In the genomic region with DNA sequence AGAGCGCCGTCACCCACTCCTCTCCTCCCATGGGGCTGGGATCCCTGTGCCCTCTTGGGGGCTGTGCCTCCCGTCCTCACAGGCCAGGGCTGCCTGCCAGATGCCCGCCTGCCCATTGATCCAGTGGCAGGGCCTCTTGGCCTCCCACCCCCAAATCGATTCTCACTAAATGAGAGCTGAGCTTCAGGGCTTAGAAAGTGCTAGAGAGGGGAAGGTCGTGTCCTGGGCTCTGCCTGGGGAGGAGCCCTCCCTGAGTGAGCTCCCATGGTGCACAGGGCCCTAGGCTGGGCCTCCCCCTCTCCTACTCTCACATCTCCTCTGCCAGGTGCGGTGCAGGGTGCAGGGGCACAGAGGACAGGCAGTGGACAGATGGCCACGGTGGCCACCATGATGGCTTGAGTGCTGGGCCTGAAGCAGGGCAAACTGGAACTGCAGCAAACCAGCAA, we compare ENCODE assay signal across 14 cellular contexts. TPM values are rescaled to one million over a fixed set of nuclear protein-coding genes. Genes with fewer than 3 reads are reported as not detected.
DNase-seq lines count a peak whose midpoint lies in the region; ATAC-seq and TF ChIP-seq lines count a peak whose summit lies in the region.
"Had no signal": no experiment of that assay in that cellular context is flagged by ENCODE, and none has a peak within 500 bp of the region (broad histone marks: within the 10 kb centered on the region; RNA-seq: fewer than 3 reads in every experiment).

No MANE protein-coding gene starts in this region.

- intact Hi-C loops in natural killer cell (cut with micrococcal nuclease), result no loop called here
- intact Hi-C loops in left colon (cut with DNase I, micrococcal nuclease), result no loop called here
- intact Hi-C loops in aorta (cut with DNase I), result no loop called here

- TF ChIP-seq CTCF in natural killer cell (IDR thresholded peaks at IDR 0.05) (no peak), chondrocyte (IDR thresholded peaks at IDR 0.05) (no peak)

- no peak overlapping the region for H3K27ac Mint-ChIP-seq in natural killer cell treated with Interleukin-12 subunit alpha and Interleukin-12 subunit beta and Interleukin-15 and Interleukin-18, amount 100 ng/mL, for 72 hours
- H3K27ac Mint-ChIP-seq in natural killer cell (no peak overlapping the region), chondrocyte (ENCODE audit: unreplicated experiment) (no peak overlapping the region)
- H3K27ac Mint-ChIP-seq: CD8-positive, alpha-beta memory T cell had no signal

- no peak overlapping the region for H3K27ac ChIP-seq in aorta (ENCODE audit: low read depth in 1 of 2, low read length in 2 of 2)

- WGBS in aorta, 2 donors, result 89 to 93% methylated on average over 8 of the region's 8 CpGs

- no peaks in the 10 kb centered on the region for H3K9me3 ChIP-seq in aorta (ENCODE audit: control insufficient read depth, low read length)
- H3K9me3 ChIP-seq: BE2C had no signal

- H3K9me3 Mint-ChIP-seq in natural killer cell treated with Interleukin-12 subunit alpha and Interleukin-12 subunit beta and Interleukin-15 and Interleukin-18, amount 100 ng/mL, for 72 hours, result no peaks in the 10 kb centered on the region
- H3K9me3 Mint-ChIP-seq in natural killer cell (no peaks in the 10 kb centered on the region), chondrocyte (ENCODE audit: low read depth) (no peaks in the 10 kb centered on the region)
- H3K9me3 Mint-ChIP-seq: CD8-positive, alpha-beta memory T cell had no signal

- no peak overlapping the region for H3K4me3 Mint-ChIP-seq in natural killer cell treated with Interleukin-12 subunit alpha and Interleukin-12 subunit beta and Interleukin-15 and Interleukin-18, amount 100 ng/mL, for 72 hours
- H3K4me3 Mint-ChIP-seq in natural killer cell (no peak overlapping the region), chondrocyte (ENCODE audit: unreplicated experiment) (no peak overlapping the region)
- H3K4me3 Mint-ChIP-seq: CD8-positive, alpha-beta memory T cell had no signal

- H3K36me3 Mint-ChIP-seq in natural killer cell treated with Interleukin-12 subunit alpha and Interleukin-12 subunit beta and Interleukin-15 and Interleukin-18, amount 100 ng/mL, for 72 hours, result no peaks in the 10 kb centered on the region
- H3K36me3 Mint-ChIP-seq in natural killer cell (no peaks in the 10 kb centered on the region), chondrocyte (ENCODE audit: low read depth) (no peaks in the 10 kb centered on the region)
- H3K36me3 Mint-ChIP-seq: CD8-positive, alpha-beta memory T cell had no signal

- H3K27me3 ChIP-seq in aorta (ENCODE audit: control insufficient read depth in 1 of 2, insufficient read depth in 2 of 2, low read length in 1 of 2), result no peaks in the 10 kb centered on the region
- H3K27me3 ChIP-seq: BE2C had no signal

- H3K4me1 Mint-ChIP-seq in natural killer cell treated with Interleukin-12 subunit alpha and Interleukin-12 subunit beta and Interleukin-15 and Interleukin-18, amount 100 ng/mL, for 72 hours (ENCODE audit: low read depth in 2 of 2), result no peaks in the 10 kb centered on the region
- H3K4me1 Mint-ChIP-seq in natural killer cell (peaks cover 0 to 1% of the 10 kb centered on the region in 2 donors), chondrocyte (ENCODE audit: low read depth) (no peaks in the 10 kb centered on the region)
- H3K4me1 Mint-ChIP-seq: CD8-positive, alpha-beta memory T cell had no signal

- H3K36me3 ChIP-seq in aorta (ENCODE audit: control insufficient read depth in 1 of 2, insufficient read depth in 2 of 2, low read length in 1 of 2), result no peaks in the 10 kb centered on the region
- H3K36me3 ChIP-seq: BE2C had no signal

- peak; percentile 34 for DNase-seq in natural killer cell treated with Interleukin-12 subunit alpha and Interleukin-12 subunit beta and Interleukin-15 and Interleukin-18, amount 100 ng/mL, for 72 hours (ENCODE audit: low spot score)
- DNase-seq in natural killer cell (no peak), chondrocyte (ENCODE audit: low spot score) (peak; percentile 88), left colon (peak; percentile 1 to 18), aorta (peak; percentile 42 to 46), NCI-H1930 (lab: John Stamatoyannopoulos, UW) (no peak)
- DNase-seq: Karpas-422, MM.1S, NCI-H1105 treated with DMSO at 0.1 percent for 48 hours, NCI-H187, NCI-H82 had no signal

- peaks cover 1 to 2% of the 10 kb centered on the region in 2 donors for H3K27me3 Mint-ChIP-seq in natural killer cell treated with Interleukin-12 subunit alpha and Interleukin-12 subunit beta and Interleukin-15 and Interleukin-18, amount 100 ng/mL, for 72 hours
- H3K27me3 Mint-ChIP-seq in natural killer cell (ENCODE audit: low read depth in 2 of 2) (peaks cover 0 to 7% of the 10 kb centered on the region in 2 donors), chondrocyte (ENCODE audit: low read depth) (peaks cover 2% of the 10 kb centered on the region)

- H3K4me3 ChIP-seq in aorta (ENCODE audit: low read length in 2 of 2), result no peak overlapping the region

- no peak for ATAC-seq in natural killer cell treated with Interleukin-12 subunit alpha and Interleukin-12 subunit beta and Interleukin-15 and Interleukin-18, amount 100 ng/mL, for 72 hours
- no peak for ATAC-seq in natural killer cell
- ATAC-seq in left colon, result no peak
- ATAC-seq in aorta (ENCODE audit: low FRiP score), result no peak
- ATAC-seq in HG03432 (IDR thresholded peaks at IDR 0.05; ENCODE audit: unreplicated experiment), result no peak

- H3K4me1 ChIP-seq in aorta (ENCODE audit: control insufficient read depth in 1 of 2, insufficient read depth in 2 of 2, low read length in 2 of 2), result no peaks in the 10 kb centered on the region

RNA-seq across cellular contexts. Expression of a gene that starts 9.2 kb away (rescaled TPM):
- not detected for total RNA-seq in natural killer cell treated with Interleukin-12 subunit alpha and Interleukin-12 subunit beta and Interleukin-15 and Interleukin-18, amount 100 ng/mL, for 72 hours
- total RNA-seq in natural killer cell (1 to 10 TPM in 1 of 3 donors, under 1 TPM in 1, not detected in 1; 0.11 to 1.3 TPM), chondrocyte (5.1 to 6.5 TPM (median 6.5 TPM) in 3 replicates), left colon (1 to 10 TPM; 1.4 to 2.0 TPM), aorta (1 to 10 TPM; 1.6 to 2.6 TPM)
- polyA plus RNA-seq in aorta, result under 1 TPM; 0.28 to 0.38 TPM

Comparison
In these comparisons a context has a peak if more than half of its experiments do, and no peak if none do; other contexts are left out.
1. DNase-seq: peak in natural killer cell treated with Interleukin-12 subunit alpha and Interleukin-12 subunit beta and Interleukin-15 and Interleukin-18, amount 100 ng/mL, for 72 hours (single experiment), chondrocyte (single experiment), left colon (2 of 2) and aorta (2 of 2); none in natural killer cell (single experiment) and NCI-H1930 (0 of 2).